ENCODE assay signal across 18 cellular contexts in genomic region chr5:96142786-96143434, GRCh38.
DNase-seq lines count a peak whose midpoint lies in the region; ATAC-seq and TF ChIP-seq lines count a peak whose summit lies in the region.
"Had no signal": no experiment of that assay in that cellular context is flagged by ENCODE, and none has a peak within 500 bp of the region (broad histone marks: within the 10 kb centered on the region; RNA-seq: fewer than 3 reads in every experiment).

No MANE protein-coding gene starts in this region.

- H3K4me1 ChIP-seq in colonic mucosa (peaks cover 13% of the 10 kb centered on the region), left lung (peaks cover 0 to 17% of the 10 kb centered on the region in 2 donors)
- H3K4me1 ChIP-seq: adrenal gland had no signal

- DNase-seq in AG10803 (ENCODE audit: low read depth) (peak; percentile 93), HFFc6 (peak; percentile 57), colonic mucosa (no peak), left lung (no peak), NCI-H82 treated with DMSO at 0.1 percent for 48 hours (lab: John Stamatoyannopoulos, UW; ENCODE audit: unreplicated experiment) (no peak), SHP77 (lab: John Stamatoyannopoulos, UW) (no peak)
- DNase-seq: activated CD4-positive, alpha-beta T cell treated with anti-CD3 and anti-CD28 coated beads for 36 hours; adrenal gland; CD4-positive, CD25-positive, alpha-beta regulatory T cell; cortex of kidney; H7; kidney; NCI-H2081; stimulated activated CD4-positive, alpha-beta T cell treated with anti-CD3 and anti-CD28 coated beads, Interleukin-2, amount 100 ng/mL, for 24 hours had no signal

- ATAC-seq in left lung (peak; percentile 36), HG03378 (IDR thresholded peaks at IDR 0.05; ENCODE audit: unreplicated experiment) (no peak), GM19351 (IDR thresholded peaks at IDR 0.05; ENCODE audit: unreplicated experiment) (no peak)
- ATAC-seq: activated CD4-positive, alpha-beta T cell treated with anti-CD3 and anti-CD28 coated beads for 36 hours had no signal

- H3K27me3 ChIP-seq in colonic mucosa (no peaks in the 10 kb centered on the region), left lung (no peaks in the 10 kb centered on the region)
- H3K27me3 ChIP-seq: adrenal gland had no signal

- peaks cover 3% of the 10 kb centered on the region for H3K27me3 Mint-ChIP-seq in HFFc6 (ENCODE audit: insufficient read depth)
- H3K27me3 Mint-ChIP-seq: progenitor cell of endocrine pancreas had no signal

- H3K27ac ChIP-seq in colonic mucosa (peak overlapping the region; percentile 65), left lung (no peak overlapping the region)
- H3K27ac ChIP-seq: adrenal gland had no signal

- peak overlapping the region in 1 of 2 donors; percentile 32 for H3K9ac ChIP-seq in colonic mucosa (ENCODE audit: low read depth in 2 of 2, low read length in 2 of 2)

- H3K4me3 ChIP-seq in AG10803 (ENCODE audit: low read length) (no peak overlapping the region), colonic mucosa (no peak overlapping the region), left lung (no peak overlapping the region)
- H3K4me3 ChIP-seq: adrenal gland had no signal

- peaks cover 15% of the 10 kb centered on the region for H3K36me3 Mint-ChIP-seq in HFFc6 (ENCODE audit: low read depth)
- H3K36me3 Mint-ChIP-seq: CD4-positive, CD25-positive, alpha-beta regulatory T cell had no signal

- no peaks in the 10 kb centered on the region for H3K9me3 ChIP-seq in colonic mucosa
- no peaks in the 10 kb centered on the region for H3K9me3 ChIP-seq in left lung
- H3K9me3 ChIP-seq: adrenal gland had no signal

- intact Hi-C loops in colonic mucosa (cut with DNase I) = no loop called here
- intact Hi-C loops in left lung (cut with DNase I) = no loop called here

- TF ChIP-seq CTCF in AG10803 (conservative IDR thresholded peaks at IDR 0.05; ENCODE audit: low read length) (no peak), HFFc6 (IDR thresholded peaks at IDR 0.05) (no peak), colonic mucosa (IDR thresholded peaks at IDR 0.05) (no peak), left lung (IDR thresholded peaks at IDR 0.05) (no peak)

- peak overlapping the region; percentile 80 for H3K27ac Mint-ChIP-seq in HFFc6
- H3K27ac Mint-ChIP-seq: activated CD4-positive, alpha-beta T cell treated with anti-CD3 and anti-CD28 coated beads for 36 hours; CD4-positive, CD25-positive, alpha-beta regulatory T cell; progenitor cell of endocrine pancreas; T-helper 1 cell treated with Interleukin-12 subunit alpha and Interleukin-12 subunit beta and Interleukin-4 antibody, amounts not matched to agents 30 μg/mL and 1 μg/mL, for 36 hours had no signal

- no peaks in the 10 kb centered on the region for H3K9me3 Mint-ChIP-seq in HFFc6
- H3K9me3 Mint-ChIP-seq: CD4-positive, CD25-positive, alpha-beta regulatory T cell had no signal

- H3K4me3 Mint-ChIP-seq in HFFc6 = peak overlapping the region; percentile 64
- H3K4me3 Mint-ChIP-seq: activated CD4-positive, alpha-beta T cell treated with anti-CD3 and anti-CD28 coated beads for 36 hours; CD4-positive, CD25-positive, alpha-beta regulatory T cell; T-helper 1 cell treated with Interleukin-12 subunit alpha and Interleukin-12 subunit beta and Interleukin-4 antibody, amounts not matched to agents 30 μg/mL and 1 μg/mL, for 36 hours had no signal

- H3K36me3 ChIP-seq in colonic mucosa = no peaks in the 10 kb centered on the region
- H3K36me3 ChIP-seq in left lung = no peaks in the 10 kb centered on the region
- H3K36me3 ChIP-seq: adrenal gland had no signal

- peaks cover 57% of the 10 kb centered on the region for H3K4me1 Mint-ChIP-seq in HFFc6 (ENCODE audit: low read depth)
- H3K4me1 Mint-ChIP-seq: CD4-positive, CD25-positive, alpha-beta regulatory T cell had no signal

Comparison
In these comparisons a context has a peak if more than half of its experiments do, and no peak if none do; other contexts are left out.
1. DNase-seq: peak in AG10803 (single experiment) and HFFc6 (single experiment); none in colonic mucosa (single experiment), left lung (0 of 2), NCI-H82 treated with DMSO at 0.1 percent for 48 hours (single experiment) and SHP77 (0 of 2).